In genomic region chr9:104256031-104256709, GRCh38 we compare ENCODE assay signal across 14 cellular contexts.
DNase-seq lines count a peak whose midpoint lies in the region; ATAC-seq, FAIRE-seq and TF ChIP-seq lines count a peak whose summit lies in the region.
"Had no signal": no experiment of that assay in that cellular context is flagged by ENCODE, and none has a peak within 500 bp of the region (broad histone marks: within the 10 kb centered on the region; RNA-seq: fewer than 3 reads in every experiment).

No MANE protein-coding gene starts in this region.

- ATAC-seq in HG03354 (IDR thresholded peaks at IDR 0.05; ENCODE audit: poor library complexity, severe bottlenecking, unreplicated experiment) (peak; percentile 9), HG02623 (IDR thresholded peaks at IDR 0.05; ENCODE audit: unreplicated experiment) (no peak), HG03097 (IDR thresholded peaks at IDR 0.05; ENCODE audit: low FRiP score, unreplicated experiment) (no peak), HG02870 (IDR thresholded peaks at IDR 0.05; ENCODE audit: unreplicated experiment) (no peak)
- ATAC-seq: naive thymus-derived CD8-positive, alpha-beta T cell had no signal

- peaks cover 9% of the 10 kb centered on the region for H3K27me3 Mint-ChIP-seq in astrocyte (ENCODE audit: low read depth, unreplicated experiment)

- peak; percentile 3 for DNase-seq in AG10803 (ENCODE audit: low read depth)
- DNase-seq in astrocyte (ENCODE audit: low read depth) = no peak
- DNase-seq in kidney epithelial cell (ENCODE audit: low read depth) = peak; percentile 21
- DNase-seq in nucleus accumbens (lab: John Stamatoyannopoulos, UW) = no peak
- DNase-seq: Calu3; naive thymus-derived CD8-positive, alpha-beta T cell; NCI-H2029; retina; T-helper 1 cell had no signal

- H3K4me3 ChIP-seq in AG10803 (ENCODE audit: low read length) (no peak overlapping the region), astrocyte (ENCODE audit: insufficient read depth, low read depth, low read length) (no peak overlapping the region), kidney epithelial cell (ENCODE audit: low read depth, low read length) (no peak overlapping the region)

- no peak overlapping the region for H3K4me2 ChIP-seq in astrocyte (ENCODE audit: low read length)

- H3K27me3 ChIP-seq in astrocyte (ENCODE audit: insufficient read depth, low read length) (no peaks in the 10 kb centered on the region), kidney epithelial cell (ENCODE audit: control insufficient read depth, insufficient read depth, low read length) (no peaks in the 10 kb centered on the region)

- H3K27ac Mint-ChIP-seq in astrocyte (ENCODE audit: unreplicated experiment) = peak overlapping the region; percentile 73
- H3K27ac Mint-ChIP-seq: naive thymus-derived CD8-positive, alpha-beta T cell had no signal

- H3K4me1 Mint-ChIP-seq in astrocyte (ENCODE audit: low read depth, unreplicated experiment) = no peaks in the 10 kb centered on the region
- H3K4me1 Mint-ChIP-seq: naive thymus-derived CD8-positive, alpha-beta T cell had no signal

- no peaks in the 10 kb centered on the region for H3K36me3 Mint-ChIP-seq in astrocyte (ENCODE audit: low read depth, unreplicated experiment)

- H3K4me3 Mint-ChIP-seq in astrocyte (ENCODE audit: unreplicated experiment) = no peak overlapping the region
- H3K4me3 Mint-ChIP-seq: naive thymus-derived CD8-positive, alpha-beta T cell had no signal

- no peaks in the 10 kb centered on the region for H3K36me3 ChIP-seq in astrocyte (ENCODE audit: insufficient read depth, low read length)
- H3K36me3 ChIP-seq in kidney epithelial cell (ENCODE audit: control insufficient read depth, insufficient read depth, low read length) = no peaks in the 10 kb centered on the region

- TF ChIP-seq CTCF in AG10803 (conservative IDR thresholded peaks at IDR 0.05; ENCODE audit: low read length) (no peak), astrocyte (IDR thresholded peaks at IDR 0.05; ENCODE audit: insufficient read depth, low read depth, low read length) (no peak), kidney epithelial cell (IDR thresholded peaks at IDR 0.05; ENCODE audit: insufficient read depth, low read length, poor library complexity, severe bottlenecking) (no peak)

- H2AFZ ChIP-seq in astrocyte (ENCODE audit: low read depth, low read length) = no peak overlapping the region

- H3K27ac ChIP-seq in astrocyte (ENCODE audit: low read depth, low read length) = no peak overlapping the region
- H3K27ac ChIP-seq: RWPE1 had no signal

- no peaks in the 10 kb centered on the region for H3K9me3 ChIP-seq in astrocyte (ENCODE audit: insufficient read depth, low read depth, low read length)

- H3K4me1 ChIP-seq in astrocyte (ENCODE audit: insufficient read depth, low read length) = no peaks in the 10 kb centered on the region

- no peak overlapping the region for H3K9ac ChIP-seq in astrocyte (ENCODE audit: low read length)

- H4K20me1 ChIP-seq in astrocyte (ENCODE audit: insufficient read depth, low read length) = no peaks in the 10 kb centered on the region

- no peaks in the 10 kb centered on the region for H3K79me2 ChIP-seq in astrocyte (ENCODE audit: insufficient read depth, low read length)

- no peak for FAIRE-seq in astrocyte (lab: Jason Lieb, UNC)

- H3K9me3 Mint-ChIP-seq in astrocyte (ENCODE audit: unreplicated experiment) = peaks cover 25% of the 10 kb centered on the region

Comparison
In these comparisons a context has a peak if more than half of its experiments do, and no peak if none do; other contexts are left out.
1. DNase-seq: peak in AG10803 (single experiment) and kidney epithelial cell (single experiment); none in astrocyte (single experiment) and nucleus accumbens (0 of 56).